In the genomic region with DNA sequence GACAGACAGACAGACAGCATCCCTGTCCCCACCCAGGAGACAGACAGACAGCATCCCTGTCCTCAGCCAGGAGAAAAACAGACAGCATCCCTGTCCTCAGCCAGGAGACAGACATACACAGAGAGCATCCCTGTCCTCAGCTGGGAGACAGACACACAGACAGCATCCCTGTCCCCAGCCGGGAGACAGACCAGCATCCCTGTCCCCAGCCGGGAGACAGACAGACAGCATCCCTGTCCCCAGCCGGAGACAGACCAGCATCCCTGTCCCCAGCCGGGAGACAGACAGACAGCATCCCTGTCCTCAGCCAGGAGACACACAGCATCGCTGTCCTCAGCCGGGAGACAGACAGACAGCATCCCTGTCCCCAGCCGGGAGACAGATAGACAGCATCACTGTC, we compare ENCODE assay signal across 12 cellular contexts. TPM values are rescaled to one million over a fixed set of nuclear protein-coding genes. Genes with fewer than 3 reads are reported as not detected.
"Had no signal": no experiment of that assay in that cellular context is flagged by ENCODE, and none has a peak within 500 bp of the region (broad histone marks: within the 10 kb centered on the region; RNA-seq: fewer than 3 reads in every experiment).

No MANE protein-coding gene starts in this region.

RNA-seq across cellular contexts. Expression of a gene that starts 10.8 kb away (rescaled TPM):
- total RNA-seq: activated CD4-positive, alpha-beta memory T cell treated with anti-CD3 and anti-CD28 coated beads, Interleukin-2, amount 10 ng/mL, durations not matched to agents 7 days and 5 days; activated CD4-positive, alpha-beta T cell treated with anti-CD3 and anti-CD28 coated beads, Interleukin-2, amount 10 ng/mL, durations not matched to agents 7 days and 5 days; activated T-cell treated with anti-CD3 and anti-CD28 coated beads, Interleukin-2, amount 50 U/mL, for 72 hours; astrocyte; dermis blood vessel endothelial cell; T-helper 1 cell treated with Interleukin-12 subunit alpha and Interleukin-12 subunit beta and Interleukin-4 antibody, amounts not matched to agents 30 ng/mL and 1 ng/mL, for 36 hours; T-helper 2 cell treated with Interferon-gamma antibody and Interleukin-4, amounts not matched to agents 100 ng/mL and 5 ng/mL, for 36 hours had no signal

RNA-seq across cellular contexts. Expression of a gene that starts 17.1 kb away (rescaled TPM):
- total RNA-seq: activated CD4-positive, alpha-beta memory T cell treated with anti-CD3 and anti-CD28 coated beads, Interleukin-2, amount 10 ng/mL, durations not matched to agents 7 days and 5 days; activated CD4-positive, alpha-beta T cell treated with anti-CD3 and anti-CD28 coated beads, Interleukin-2, amount 10 ng/mL, durations not matched to agents 7 days and 5 days; activated T-cell treated with anti-CD3 and anti-CD28 coated beads, Interleukin-2, amount 50 U/mL, for 72 hours; astrocyte; dermis blood vessel endothelial cell; esophagus muscularis mucosa; foreskin keratinocyte; T-helper 1 cell treated with Interleukin-12 subunit alpha and Interleukin-12 subunit beta and Interleukin-4 antibody, amounts not matched to agents 30 ng/mL and 1 ng/mL, for 36 hours; T-helper 2 cell treated with Interferon-gamma antibody and Interleukin-4, amounts not matched to agents 100 ng/mL and 5 ng/mL, for 36 hours; WTC11 had no signal
- polyA plus RNA-seq: adipose tissue, foreskin keratinocyte had no signal

RNA-seq across cellular contexts. Expression of a gene that starts 24.0 kb away (rescaled TPM):
- total RNA-seq: activated CD4-positive, alpha-beta memory T cell treated with anti-CD3 and anti-CD28 coated beads, Interleukin-2, amount 10 ng/mL, durations not matched to agents 7 days and 5 days; activated CD4-positive, alpha-beta T cell treated with anti-CD3 and anti-CD28 coated beads, Interleukin-2, amount 10 ng/mL, durations not matched to agents 7 days and 5 days; activated T-cell treated with anti-CD3 and anti-CD28 coated beads, Interleukin-2, amount 50 U/mL, for 72 hours; astrocyte; dermis blood vessel endothelial cell; esophagus muscularis mucosa; foreskin keratinocyte; gastrocnemius medialis; T-helper 1 cell treated with Interleukin-12 subunit alpha and Interleukin-12 subunit beta and Interleukin-4 antibody, amounts not matched to agents 30 ng/mL and 1 ng/mL, for 36 hours; T-helper 2 cell treated with Interferon-gamma antibody and Interleukin-4, amounts not matched to agents 100 ng/mL and 5 ng/mL, for 36 hours; WTC11 had no signal
- polyA plus RNA-seq: adipose tissue, foreskin keratinocyte had no signal
